In the genomic region with DNA sequence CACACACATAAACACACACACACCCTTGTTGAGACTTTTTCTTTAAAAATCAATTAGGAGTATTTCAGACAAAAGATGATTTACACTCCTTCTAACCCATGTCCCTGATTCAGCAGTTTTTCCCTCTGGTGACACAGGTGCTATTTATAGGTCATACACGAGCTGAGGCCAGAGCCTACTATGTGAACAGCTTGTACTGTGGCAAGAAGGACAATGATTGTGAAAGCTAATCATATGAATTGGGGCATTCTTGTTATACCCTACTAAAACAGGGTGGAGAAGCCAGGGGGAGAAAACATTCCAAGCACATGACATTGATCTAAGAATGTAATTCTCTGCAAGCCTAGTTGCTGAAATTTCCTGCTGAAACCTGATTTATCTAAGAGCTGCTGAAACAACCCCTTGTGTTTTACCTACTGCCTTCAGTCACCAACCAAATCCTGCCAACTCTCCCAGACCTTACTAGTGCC, we compare ENCODE assay signal across 9 cellular contexts.
DNase-seq lines count a peak whose midpoint lies in the region; ATAC-seq and TF ChIP-seq lines count a peak whose summit lies in the region.
"Had no signal": no experiment of that assay in that cellular context is flagged by ENCODE, and none has a peak within 500 bp of the region (broad histone marks: within the 10 kb centered on the region; RNA-seq: fewer than 3 reads in every experiment).

No MANE protein-coding gene starts in this region.

- 0 to 3% methylated on average over 1 of the region's 1 CpG for WGBS in GM23248 (ENCODE audit: low coverage in 1 of 2, low lambda C conversion rate in 2 of 2, missing lambda C conversion rate in 2 of 2), 2 experiments
- 8 to 29% methylated on average over 1 of the region's 1 CpG for WGBS in sigmoid colon, 2 donors

- H3K4me3 Mint-ChIP-seq in T-helper 17 cell, result no peak overlapping the region
- H3K4me3 Mint-ChIP-seq: IgD-negative memory B cell had no signal

- no peak for TF ChIP-seq POLR2A in sigmoid colon (IDR thresholded peaks at IDR 0.05)

- H3K9me3 ChIP-seq in GM23248 (ENCODE audit: low read depth), result no peaks in the 10 kb centered on the region
- no peaks in the 10 kb centered on the region for H3K9me3 ChIP-seq in left ventricle myocardium inferior (replicated peaks)
- H3K9me3 ChIP-seq in sigmoid colon, result no peaks in the 10 kb centered on the region
- H3K9me3 ChIP-seq in T-helper 17 cell (ENCODE audit: control insufficient read depth, low read length, poor library complexity, severe bottlenecking), result no peaks in the 10 kb centered on the region

- H3K9me2 ChIP-seq in GM23248 (ENCODE audit: insufficient read depth), result no peaks in the 10 kb centered on the region

- H3K4me3 ChIP-seq in GM23248 (no peak overlapping the region), left ventricle myocardium inferior (no peak overlapping the region), sigmoid colon (no peak overlapping the region)

- DNase-seq in GM23248 (peak; percentile 76), astrocyte of the hippocampus (ENCODE audit: low read depth, low spot score) (peak; percentile 68), left ventricle myocardium inferior (no peak), sigmoid colon (peak; percentile 79), MV-4-11 (lab: John Stamatoyannopoulos, UW) (no peak), T-helper 17 cell (no peak), CD1c-positive myeloid dendritic cell (ENCODE audit: extremely low spot score) (no peak)

- H3F3A ChIP-seq in GM23248 (ENCODE audit: insufficient read depth), result peaks cover 20% of the 10 kb centered on the region

- peak; percentile 81 to 94 (median 91) for TF ChIP-seq EP300 in sigmoid colon (IDR thresholded peaks at IDR 0.05)

- H3K36me3 Mint-ChIP-seq in T-helper 17 cell (ENCODE audit: low read depth), result no peaks in the 10 kb centered on the region

- no peaks in the 10 kb centered on the region for H4K20me1 ChIP-seq in GM23248 (ENCODE audit: insufficient read depth)

- H3K27ac Mint-ChIP-seq in T-helper 17 cell, result no peak overlapping the region
- H3K27ac Mint-ChIP-seq: IgD-negative memory B cell had no signal

- no peaks in the 10 kb centered on the region for H3K79me2 ChIP-seq in GM23248 (ENCODE audit: insufficient read depth)

- peak overlapping the region; percentile 38 for H2AFZ ChIP-seq in GM23248

- no peak for ATAC-seq in T-helper 17 cell
- no peak for ATAC-seq in GM18873 (IDR thresholded peaks at IDR 0.05; ENCODE audit: low FRiP score, unreplicated experiment)

- H3K4me1 Mint-ChIP-seq in T-helper 17 cell, result peaks cover 2% of the 10 kb centered on the region
- H3K4me1 Mint-ChIP-seq: IgD-negative memory B cell had no signal

- TF ChIP-seq CTCF in left ventricle myocardium inferior (IDR thresholded peaks at IDR 0.05; ENCODE audit: borderline replicate concordance) (no peak), sigmoid colon (IDR thresholded peaks at IDR 0.05) (no peak)

- intact Hi-C loops in left ventricle myocardium inferior (cut with micrococcal nuclease), result no loop called here
- intact Hi-C loops in sigmoid colon (cut with DNase I), result no loop called here

- H3K36me3 ChIP-seq in GM23248 (ENCODE audit: low read depth) (no peaks in the 10 kb centered on the region), left ventricle myocardium inferior (no peaks in the 10 kb centered on the region), sigmoid colon (no peaks in the 10 kb centered on the region)

- H3K27me3 ChIP-seq in GM23248 (replicated peaks; ENCODE audit: insufficient read depth), result no peaks in the 10 kb centered on the region
- no peaks in the 10 kb centered on the region for H3K27me3 ChIP-seq in left ventricle myocardium inferior (ENCODE audit: low read depth)
- H3K27me3 ChIP-seq in sigmoid colon, result no peaks in the 10 kb centered on the region

- peak overlapping the region; percentile 16 for H3K9ac ChIP-seq in GM23248

- H3K4me1 ChIP-seq in GM23248 (ENCODE audit: insufficient read depth) (peaks cover 30% of the 10 kb centered on the region), left ventricle myocardium inferior (peaks cover 14% of the 10 kb centered on the region), sigmoid colon (peaks cover 0 to 29% (median 27%) of the 10 kb centered on the region in 4 donors)

- peaks cover 34% of the 10 kb centered on the region for H3K27me3 Mint-ChIP-seq in T-helper 17 cell

- peak overlapping the region; percentile 32 for H3K4me2 ChIP-seq in GM23248 (ENCODE audit: unreplicated experiment)

- in situ Hi-C loops in GM23248 (cut with MboI), result no loop called here

- H3K27ac ChIP-seq in GM23248, result peak overlapping the region; percentile 55
- peak overlapping the region; percentile 84 for H3K27ac ChIP-seq in left ventricle myocardium inferior (replicated peaks)
- peak overlapping the region; percentile 62 to 78 (median 66) for H3K27ac ChIP-seq in sigmoid colon

Comparison
In these comparisons a context has a peak if more than half of its experiments do, and no peak if none do; other contexts are left out.
1. DNase-seq: peak in GM23248 (single experiment), astrocyte of the hippocampus (single experiment) and sigmoid colon (single experiment); none in left ventricle myocardium inferior (single experiment), MV-4-11 (single experiment), T-helper 17 cell (0 of 3) and CD1c-positive myeloid dendritic cell (single experiment).
2. Peak in every context shown above with its lines, with median percentiles within 50 percentile points of each other: H3K27ac ChIP-seq.